Comparison of ENCODE assay signal across 8 cellular contexts in genomic region chr19:18522124-18522861, GRCh38. TPM values are rescaled to one million over a fixed set of nuclear protein-coding genes. Genes with fewer than 3 reads are reported as not detected.
DNase-seq lines count a peak whose midpoint lies in the region; ATAC-seq and TF ChIP-seq lines count a peak whose summit lies in the region.

No MANE protein-coding gene starts in this region.

- intact Hi-C loops in activated B cell treated with CpG ODN at 0.5 μM for 24 hours (cut with micrococcal nuclease): loop anchor here (1.0 to 5.0 kb wide), 14 partner anchors 21 to 670 kb away; partner anchors contain the start of genes BORCS8, COPE, CRTC1 and DDX49

- DNase-seq in AG08396 (ENCODE audit: low spot score) (peak; percentile 97), NCI-H226 (peak; percentile 98), activated B cell treated with CpG ODN at 0.5 μM for 24 hours (peak; percentile 100), iris pigment epithelial cell (ENCODE audit: low read depth) (peak; percentile 100)
- peak; percentile 99 to 100 for DNase-seq in central memory CD8-positive, alpha-beta T cell (ENCODE audit: low spot score in 2 of 2)
- DNase-seq in stimulated activated CD4-positive, alpha-beta T cell treated with anti-CD3 and anti-CD28 coated beads, Interleukin-12 subunit alpha, Interleukin-12 subunit beta, amount 100 ng/mL, for 24 hours (ENCODE audit: low read depth in 2 of 2): peak; percentile 100

- no peak for TF ChIP-seq CTCF in activated B cell treated with CpG ODN at 0.5 μM for 24 hours (IDR thresholded peaks at IDR 0.05)

- no peaks in the 10 kb centered on the region for H3K9me3 Mint-ChIP-seq in activated B cell treated with CpG ODN at 0.5 μM for 24 hours
- no peaks in the 10 kb centered on the region for H3K9me3 Mint-ChIP-seq in central memory CD8-positive, alpha-beta T cell

- H3K4me3 Mint-ChIP-seq in activated B cell treated with CpG ODN at 0.5 μM for 24 hours: peak overlapping the region; percentile 98
- peak overlapping the region; percentile 96 for H3K4me3 Mint-ChIP-seq in central memory CD8-positive, alpha-beta T cell

- no peaks in the 10 kb centered on the region for H3K27me3 Mint-ChIP-seq in activated B cell treated with CpG ODN at 0.5 μM for 24 hours
- H3K27me3 Mint-ChIP-seq in central memory CD8-positive, alpha-beta T cell: no peaks in the 10 kb centered on the region

- POLR2A ChIA-PET in activated B cell treated with CpG ODN at 0.5 μM for 24 hours (lab: Charles Lee): interaction anchor here (0.6 to 5.1 kb wide), 16 partner anchors 16 to 1009 kb away, joined by 3 to 77 read pairs (median 4); partner anchors contain the start of genes CCDC124, COPE, FKBP8 and JUND

- H3K36me3 Mint-ChIP-seq in activated B cell treated with CpG ODN at 0.5 μM for 24 hours (ENCODE audit: low read depth): peaks cover 11% of the 10 kb centered on the region
- H3K36me3 Mint-ChIP-seq in central memory CD8-positive, alpha-beta T cell (ENCODE audit: insufficient read depth): peaks cover 16% of the 10 kb centered on the region

- peaks cover 24% of the 10 kb centered on the region for H3K4me1 Mint-ChIP-seq in activated B cell treated with CpG ODN at 0.5 μM for 24 hours
- peaks cover 34% of the 10 kb centered on the region for H3K4me1 Mint-ChIP-seq in central memory CD8-positive, alpha-beta T cell

- ATAC-seq in GM19023 (IDR thresholded peaks at IDR 0.05; ENCODE audit: unreplicated experiment) (peak; percentile 85), HG03196 (IDR thresholded peaks at IDR 0.05; ENCODE audit: unreplicated experiment) (peak; percentile 81), activated B cell treated with CpG ODN at 0.5 μM for 24 hours (ENCODE audit: low read depth) (peak; percentile 89)
- peak; percentile 86 for ATAC-seq in central memory CD8-positive, alpha-beta T cell (replicated peaks; ENCODE audit: extremely low read depth, poor library complexity, severe bottlenecking)

- CTCF ChIA-PET in activated B cell treated with CpG ODN at 0.5 μM for 24 hours (lab: Charles Lee): interaction anchor here (0.6 to 3.0 kb wide), 6 partner anchors 22 to 1011 kb away, joined by 3 to 14 read pairs (median 8); partner anchors contain the start of genes FKBP8, REX1BD and UBA52

- H3K27ac Mint-ChIP-seq in activated B cell treated with CpG ODN at 0.5 μM for 24 hours: peak overlapping the region; percentile 96
- H3K27ac Mint-ChIP-seq in central memory CD8-positive, alpha-beta T cell (ENCODE audit: low read depth): peak overlapping the region; percentile 93

RNA-seq across cellular contexts. Expression of gene ELL, which starts 0.4 kb away (rescaled TPM):
- total RNA-seq in activated B cell treated with CpG ODN at 0.5 μM for 24 hours: 29.0 and 32.6 TPM in 2 replicates

RNA-seq across cellular contexts. Expression of gene FKBP8, which starts 21.1 kb away (rescaled TPM):
- total RNA-seq in activated B cell treated with CpG ODN at 0.5 μM for 24 hours: 133 and 140 TPM in 2 replicates

RNA-seq across cellular contexts. Expression of gene KXD1, which starts 35.4 kb away (rescaled TPM):
- 82.2 and 88.8 TPM in 2 replicates for total RNA-seq in activated B cell treated with CpG ODN at 0.5 μM for 24 hours

RNA-seq across cellular contexts. Expression of gene UBA52, which starts 49.4 kb away (rescaled TPM):
- 1,962 and 2,164 TPM in 2 replicates for total RNA-seq in activated B cell treated with CpG ODN at 0.5 μM for 24 hours

Comparison
In these comparisons a context has a peak if more than half of its experiments do, and no peak if none do; other contexts are left out.
1. Peak in every context shown above with its lines: DNase-seq and ATAC-seq.